16 cellular contexts compared by ENCODE assay signal in the genomic region with DNA sequence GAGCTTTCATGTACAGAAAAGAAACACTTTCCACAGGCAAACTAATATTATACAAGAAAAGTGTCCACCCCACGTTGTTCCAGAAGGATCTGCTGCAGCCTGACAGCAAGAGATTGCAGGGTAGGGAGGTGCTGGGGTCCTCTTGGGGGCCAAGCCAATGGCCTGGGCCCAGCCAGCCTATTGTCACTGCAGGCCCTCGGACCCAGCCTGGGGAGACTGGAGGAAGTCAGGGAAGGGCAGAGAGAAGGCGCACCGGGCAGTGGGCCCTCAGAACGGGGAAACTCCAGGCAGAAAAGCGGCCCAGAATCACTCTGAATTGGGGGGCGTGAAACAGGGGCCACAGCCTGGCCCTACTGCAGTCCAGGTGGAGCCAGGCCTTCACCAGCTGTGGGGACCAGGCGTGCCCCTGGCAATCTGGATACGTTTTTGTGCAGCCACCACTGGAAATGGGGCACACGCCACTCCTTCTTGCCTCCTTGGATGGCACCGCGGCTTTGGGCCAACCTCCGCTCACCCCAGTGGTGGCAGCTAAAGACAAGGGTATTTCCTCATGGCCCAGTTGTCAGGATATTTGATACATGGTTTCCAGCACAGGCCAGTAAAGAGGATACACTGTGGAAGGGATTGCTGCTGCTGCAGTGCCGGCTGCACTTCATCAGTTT.
"Had no signal": no experiment of that assay in that cellular context is flagged by ENCODE, and none has a peak within 500 bp of the region (broad histone marks: within the 10 kb centered on the region; RNA-seq: fewer than 3 reads in every experiment).

No MANE protein-coding gene starts in this region.

- H3K4me3 ChIP-seq: breast epithelium, esophagus muscularis mucosa, left lung, SJCRH30, upper lobe of right lung had no signal

- H3K27me3 Mint-ChIP-seq: activated naive CD8-positive, alpha-beta T cell treated with anti-CD3 and anti-CD28 coated beads, Interleukin-2, amount 10 ng/mL, durations not matched to agents 7 days and 5 days; naive B cell; stimulated activated naive B cell treated with anti-CD40 and anti-IgM and Interleukin-4, amounts not matched to agents 10 μg/mL and 1 μg/mL and 100 μg/mL, for 72 hours had no signal

- H3K27me3 ChIP-seq: breast epithelium, esophagus muscularis mucosa, left lung, SJCRH30, upper lobe of right lung had no signal

- H3K27ac Mint-ChIP-seq: activated naive CD8-positive, alpha-beta T cell treated with anti-CD3 and anti-CD28 coated beads, Interleukin-2, amount 10 ng/mL, durations not matched to agents 7 days and 5 days; stimulated activated naive B cell treated with anti-CD40 and anti-IgM and Interleukin-4, amounts not matched to agents 10 μg/mL and 1 μg/mL and 100 μg/mL, for 72 hours; T-helper 2 cell treated with Interferon-gamma antibody and Interleukin-4, amounts not matched to agents 5 μg/mL and 100 μg/mL, for 36 hours had no signal

- ATAC-seq: left lung; sciatic nerve; stimulated activated naive B cell treated with anti-CD40 and anti-IgM and Interleukin-4, amounts not matched to agents 10 μg/mL and 1 μg/mL and 100 μg/mL, for 72 hours; upper lobe of right lung had no signal

- H3K36me3 ChIP-seq: breast epithelium had no signal

- H3K4me3 Mint-ChIP-seq: activated naive CD8-positive, alpha-beta T cell treated with anti-CD3 and anti-CD28 coated beads, Interleukin-2, amount 10 ng/mL, durations not matched to agents 7 days and 5 days; stimulated activated naive B cell treated with anti-CD40 and anti-IgM and Interleukin-4, amounts not matched to agents 10 μg/mL and 1 μg/mL and 100 μg/mL, for 72 hours; T-helper 2 cell treated with Interferon-gamma antibody and Interleukin-4, amounts not matched to agents 5 μg/mL and 100 μg/mL, for 36 hours had no signal

- H3K9me3 Mint-ChIP-seq: activated naive CD8-positive, alpha-beta T cell treated with anti-CD3 and anti-CD28 coated beads, Interleukin-2, amount 10 ng/mL, durations not matched to agents 7 days and 5 days; naive B cell; stimulated activated naive B cell treated with anti-CD40 and anti-IgM and Interleukin-4, amounts not matched to agents 10 μg/mL and 1 μg/mL and 100 μg/mL, for 72 hours; T-helper 2 cell treated with Interferon-gamma antibody and Interleukin-4, amounts not matched to agents 5 μg/mL and 100 μg/mL, for 36 hours had no signal

- DNase-seq: activated CD4-positive, alpha-beta T cell treated with anti-CD3 and anti-CD28 coated beads for 1 hour; activated naive CD8-positive, alpha-beta T cell treated with anti-CD3 and anti-CD28 coated beads, Interleukin-2, amount 10 ng/mL, durations not matched to agents 7 days and 5 days; anterior cingulate cortex; midbrain; naive B cell; nucleus accumbens; SJCRH30; stimulated activated CD4-positive, alpha-beta T cell treated with anti-CD3 and anti-CD28 coated beads, Interleukin-2, amount 100 ng/mL, for 24 hours; stimulated activated naive B cell treated with anti-CD40 and anti-IgM and Interleukin-4, amounts not matched to agents 10 μg/mL and 1 μg/mL and 100 μg/mL, for 72 hours; SW 1271; upper lobe of right lung had no signal

- H3K9me3 ChIP-seq: breast epithelium, esophagus muscularis mucosa, left lung, SJCRH30, upper lobe of right lung had no signal

- H3K27ac ChIP-seq: esophagus muscularis mucosa, left lung, SJCRH30, upper lobe of right lung had no signal
